In genomic region chr7:94301024-94301588, GRCh38 we compare ENCODE assay signal across 1 cellular context.
TF ChIP-seq lines count a peak whose summit lies in the region.

No MANE protein-coding gene starts in this region.

TF ChIP-seq in K562, 482 proteins besides CTCF, POLR2A, EP300 and RAD21 (continued from another document):
- TF ChIP-seq, protein P1, sequence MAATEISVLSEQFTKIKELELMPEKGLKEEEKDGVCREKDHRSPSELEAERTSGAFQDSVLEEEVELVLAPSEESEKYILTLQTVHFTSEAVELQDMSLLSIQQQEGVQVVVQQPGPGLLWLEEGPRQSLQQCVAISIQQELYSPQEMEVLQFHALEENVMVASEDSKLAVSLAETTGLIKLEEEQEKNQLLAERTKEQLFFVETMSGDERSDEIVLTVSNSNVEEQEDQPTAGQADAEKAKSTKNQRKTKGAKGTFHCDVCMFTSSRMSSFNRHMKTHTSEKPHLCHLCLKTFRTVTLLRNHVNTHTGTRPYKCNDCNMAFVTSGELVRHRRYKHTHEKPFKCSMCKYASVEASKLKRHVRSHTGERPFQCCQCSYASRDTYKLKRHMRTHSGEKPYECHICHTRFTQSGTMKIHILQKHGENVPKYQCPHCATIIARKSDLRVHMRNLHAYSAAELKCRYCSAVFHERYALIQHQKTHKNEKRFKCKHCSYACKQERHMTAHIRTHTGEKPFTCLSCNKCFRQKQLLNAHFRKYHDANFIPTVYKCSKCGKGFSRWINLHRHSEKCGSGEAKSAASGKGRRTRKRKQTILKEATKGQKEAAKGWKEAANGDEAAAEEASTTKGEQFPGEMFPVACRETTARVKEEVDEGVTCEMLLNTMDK (IDR thresholded peaks at IDR 0.05; ENCODE audit: borderline replicate concordance, insufficient read depth, low read depth, low read length, poor library complexity, severe bottlenecking): no peak
- TF ChIP-seq CCNT2 (IDR thresholded peaks at IDR 0.05; ENCODE audit: borderline replicate concordance, extremely low read depth, insufficient read length, low read depth, low read length): no peak
- no peak for TF ChIP-seq ZNF3 (CRISPR knock-in tag; IDR thresholded peaks at IDR 0.05)
- no peak for TF ChIP-seq IFI16 (CRISPR knock-in tag; IDR thresholded peaks at IDR 0.05)
- no peak for TF ChIP-seq EGR1 (conservative IDR thresholded peaks at IDR 0.05)
- TF ChIP-seq ELF1 (tag; IDR thresholded peaks at IDR 0.05): no peak
- no peak for TF ChIP-seq ZNF668 (CRISPR knock-in tag; IDR thresholded peaks at IDR 0.05)
- no peak for TF ChIP-seq PURB (CRISPR knock-in tag; IDR thresholded peaks at IDR 0.05; ENCODE audit: low read depth)
- TF ChIP-seq EP400 (IDR thresholded peaks at IDR 0.05): no peak
- TF ChIP-seq, protein P2, sequence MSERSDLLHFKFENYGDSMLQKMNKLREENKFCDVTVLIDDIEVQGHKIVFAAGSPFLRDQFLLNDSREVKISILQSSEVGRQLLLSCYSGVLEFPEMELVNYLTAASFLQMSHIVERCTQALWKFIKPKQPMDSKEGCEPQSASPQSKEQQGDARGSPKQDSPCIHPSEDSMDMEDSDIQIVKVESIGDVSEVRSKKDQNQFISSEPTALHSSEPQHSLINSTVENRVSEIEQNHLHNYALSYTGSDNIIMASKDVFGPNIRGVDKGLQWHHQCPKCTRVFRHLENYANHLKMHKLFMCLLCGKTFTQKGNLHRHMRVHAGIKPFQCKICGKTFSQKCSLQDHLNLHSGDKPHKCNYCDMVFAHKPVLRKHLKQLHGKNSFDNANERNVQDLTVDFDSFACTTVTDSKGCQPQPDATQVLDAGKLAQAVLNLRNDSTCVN (CRISPR knock-in tag; IDR thresholded peaks at IDR 0.05): no peak
- TF ChIP-seq ZNF280A (IDR thresholded peaks at IDR 0.05; ENCODE audit: low read depth, partially characterized antibody): no peak
- TF ChIP-seq SAP30 (IDR thresholded peaks at IDR 0.05; ENCODE audit: borderline replicate concordance, insufficient read depth, low read depth, low read length, poor library complexity, severe bottlenecking): no peak
- no peak for TF ChIP-seq DACH1 (IDR thresholded peaks at IDR 0.05; ENCODE audit: partially characterized antibody)
- no peak for TF ChIP-seq KDM1A (IDR thresholded peaks at IDR 0.05)
- TF ChIP-seq, protein P3, sequence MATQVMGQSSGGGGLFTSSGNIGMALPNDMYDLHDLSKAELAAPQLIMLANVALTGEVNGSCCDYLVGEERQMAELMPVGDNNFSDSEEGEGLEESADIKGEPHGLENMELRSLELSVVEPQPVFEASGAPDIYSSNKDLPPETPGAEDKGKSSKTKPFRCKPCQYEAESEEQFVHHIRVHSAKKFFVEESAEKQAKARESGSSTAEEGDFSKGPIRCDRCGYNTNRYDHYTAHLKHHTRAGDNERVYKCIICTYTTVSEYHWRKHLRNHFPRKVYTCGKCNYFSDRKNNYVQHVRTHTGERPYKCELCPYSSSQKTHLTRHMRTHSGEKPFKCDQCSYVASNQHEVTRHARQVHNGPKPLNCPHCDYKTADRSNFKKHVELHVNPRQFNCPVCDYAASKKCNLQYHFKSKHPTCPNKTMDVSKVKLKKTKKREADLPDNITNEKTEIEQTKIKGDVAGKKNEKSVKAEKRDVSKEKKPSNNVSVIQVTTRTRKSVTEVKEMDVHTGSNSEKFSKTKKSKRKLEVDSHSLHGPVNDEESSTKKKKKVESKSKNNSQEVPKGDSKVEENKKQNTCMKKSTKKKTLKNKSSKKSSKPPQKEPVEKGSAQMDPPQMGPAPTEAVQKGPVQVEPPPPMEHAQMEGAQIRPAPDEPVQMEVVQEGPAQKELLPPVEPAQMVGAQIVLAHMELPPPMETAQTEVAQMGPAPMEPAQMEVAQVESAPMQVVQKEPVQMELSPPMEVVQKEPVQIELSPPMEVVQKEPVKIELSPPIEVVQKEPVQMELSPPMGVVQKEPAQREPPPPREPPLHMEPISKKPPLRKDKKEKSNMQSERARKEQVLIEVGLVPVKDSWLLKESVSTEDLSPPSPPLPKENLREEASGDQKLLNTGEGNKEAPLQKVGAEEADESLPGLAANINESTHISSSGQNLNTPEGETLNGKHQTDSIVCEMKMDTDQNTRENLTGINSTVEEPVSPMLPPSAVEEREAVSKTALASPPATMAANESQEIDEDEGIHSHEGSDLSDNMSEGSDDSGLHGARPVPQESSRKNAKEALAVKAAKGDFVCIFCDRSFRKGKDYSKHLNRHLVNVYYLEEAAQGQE (CRISPR knock-in tag; IDR thresholded peaks at IDR 0.05; ENCODE audit: low read depth): no peak
- TF ChIP-seq NFRKB (IDR thresholded peaks at IDR 0.05; ENCODE audit: low read depth): no peak
- no peak for TF ChIP-seq HDAC1 (IDR thresholded peaks at IDR 0.05)
- no peak for TF ChIP-seq ADNP (tag; IDR thresholded peaks at IDR 0.05)
- TF ChIP-seq C11orf30 (IDR thresholded peaks at IDR 0.05; ENCODE audit: low read depth): peak; percentile 52
- no peak for TF ChIP-seq SRF (CRISPR knock-in tag; IDR thresholded peaks at IDR 0.05)
- no peak for TF ChIP-seq IRF2 (CRISPR knock-in tag; IDR thresholded peaks at IDR 0.05)
- no peak for TF ChIP-seq NFATC3 (IDR thresholded peaks at IDR 0.05)
- TF ChIP-seq FOSL1 (tag; conservative IDR thresholded peaks at IDR 0.05): no peak
- peak; percentile 71; the same call in 1 of the 2 replicates for TF ChIP-seq ZFP91 (CRISPR knock-in tag; IDR thresholded peaks at IDR 0.05)
- TF ChIP-seq THRB (CRISPR knock-in tag; conservative IDR thresholded peaks at IDR 0.05): no peak
- no peak for TF ChIP-seq MTA1 (IDR thresholded peaks at IDR 0.05; ENCODE audit: borderline replicate concordance)
- no peak for TF ChIP-seq CBFA2T2 (conservative IDR thresholded peaks at IDR 0.05)
- TF ChIP-seq ARHGAP35 (IDR thresholded peaks at IDR 0.05; ENCODE audit: partially characterized antibody): no peak
- no peak for TF ChIP-seq TAF7 (tag; IDR thresholded peaks at IDR 0.05)
- TF ChIP-seq FOS (IDR thresholded peaks at IDR 0.05; ENCODE audit: extremely low read depth, insufficient read length): peak; percentile 2
- TF ChIP-seq FOXM1 (IDR thresholded peaks at IDR 0.05; ENCODE audit: low read depth): no peak
- TF ChIP-seq FOXM1 (CRISPR knock-in tag; IDR thresholded peaks at IDR 0.05; ENCODE audit: low read depth): no peak
- no peak for TF ChIP-seq SP2 (IDR thresholded peaks at IDR 0.05; ENCODE audit: extremely low read depth, low read depth, low read length, poor library complexity, severe bottlenecking)
- TF ChIP-seq ZNF316 (IDR thresholded peaks at IDR 0.05): peak; percentile 53
- TF ChIP-seq NR2C1 (IDR thresholded peaks at IDR 0.05): 0 out of 2 replicates have a peak, but pooled peaks have one; percentile 41
- TF ChIP-seq NR2C1 (tag; IDR thresholded peaks at IDR 0.05): no peak
- TF ChIP-seq KAT2B (IDR thresholded peaks at IDR 0.05; ENCODE audit: low read depth, low read length): no peak
- no peak for TF ChIP-seq ZNF707 (CRISPR knock-in tag; conservative IDR thresholded peaks at IDR 0.05)
- no peak for TF ChIP-seq ZBED1 (IDR thresholded peaks at IDR 0.05)
